ENCODE assay signal across 8 cellular contexts in genomic region chr20:15236812-15237211, GRCh38.
DNase-seq lines count a peak whose midpoint lies in the region; ATAC-seq and TF ChIP-seq lines count a peak whose summit lies in the region.

No MANE protein-coding gene starts in this region.

- no peak for TF ChIP-seq CTCF in ovary (IDR thresholded peaks at IDR 0.05)

- no peak overlapping the region for H3K27ac ChIP-seq in ovary

- H3K27me3 ChIP-seq in ovary, result no peaks in the 10 kb centered on the region

- intact Hi-C loops in left colon (cut with DNase I, micrococcal nuclease) (no loop called here), ovary (cut with DNase I) (no loop called here)

- peak; percentile 85 for TF ChIP-seq RAD21 in Ishikawa (IDR thresholded peaks at IDR 0.05; ENCODE audit: low read depth)

- peak; percentile 1 for DNase-seq in ELR (ENCODE audit: low read depth)
- DNase-seq in SW480 (ENCODE audit: low spot score), result peak; percentile 8
- DNase-seq in left colon, result peak in 1 of 2 donors; percentile 15
- DNase-seq in DMS79 treated with DMSO at 0.1 percent for 48 hours (lab: John Stamatoyannopoulos, UW), result no peak
- DNase-seq in ovary, result no peak
- DNase-seq in stimulated activated CD4-positive, alpha-beta T cell treated with anti-CD3 and anti-CD28 coated beads, Interleukin-4, amount 100 ng/mL, for 24 hours, result no peak

- TF ChIP-seq EP300 in Ishikawa (IDR thresholded peaks at IDR 0.05; ENCODE audit: borderline replicate concordance), result no peak
- no peak for TF ChIP-seq EP300 in ovary (IDR thresholded peaks at IDR 0.05)

- TF ChIP-seq POLR2A in ovary (IDR thresholded peaks at IDR 0.05), result no peak

- no peaks in the 10 kb centered on the region for H3K4me1 ChIP-seq in ovary (ENCODE audit: insufficient read depth)

- peak; percentile 83 for ATAC-seq in GM21360 (IDR thresholded peaks at IDR 0.05; ENCODE audit: unreplicated experiment)
- ATAC-seq in left colon, result peak; percentile 73

- no peaks in the 10 kb centered on the region for H3K36me3 ChIP-seq in ovary

- H3K9me3 ChIP-seq in ovary, result no peaks in the 10 kb centered on the region

- 18 to 32% (median 30%) methylated on average over 1 of the region's 1 CpG for WGBS in ovary, 3 donors

- H3K4me3 ChIP-seq in ovary, result no peak overlapping the region

TF ChIP-seq in Ishikawa, 13 proteins besides CTCF, POLR2A, EP300 and RAD21:
- TF ChIP-seq TAF1 (IDR thresholded peaks at IDR 0.05; ENCODE audit: low read depth) (no peak), ZBTB7A (IDR thresholded peaks at IDR 0.05; ENCODE audit: low read depth) (no peak)
- TF ChIP-seq, protein P1, sequence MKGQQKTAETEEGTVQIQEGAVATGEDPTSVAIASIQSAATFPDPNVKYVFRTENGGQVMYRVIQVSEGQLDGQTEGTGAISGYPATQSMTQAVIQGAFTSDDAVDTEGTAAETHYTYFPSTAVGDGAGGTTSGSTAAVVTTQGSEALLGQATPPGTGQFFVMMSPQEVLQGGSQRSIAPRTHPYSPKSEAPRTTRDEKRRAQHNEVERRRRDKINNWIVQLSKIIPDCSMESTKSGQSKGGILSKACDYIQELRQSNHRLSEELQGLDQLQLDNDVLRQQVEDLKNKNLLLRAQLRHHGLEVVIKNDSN (IDR thresholded peaks at IDR 0.05), result no peak

Comparison
In these comparisons a context has a peak if more than half of its experiments do, and no peak if none do; other contexts are left out.
1. DNase-seq: peak in ELR (single experiment) and SW480 (single experiment); none in DMS79 treated with DMSO at 0.1 percent for 48 hours (single experiment), ovary (0 of 5) and stimulated activated CD4-positive, alpha-beta T cell treated with anti-CD3 and anti-CD28 coated beads, Interleukin-4, amount 100 ng/mL, for 24 hours (single experiment).